1 cellular context compared by ENCODE assay signal in the genomic region with DNA sequence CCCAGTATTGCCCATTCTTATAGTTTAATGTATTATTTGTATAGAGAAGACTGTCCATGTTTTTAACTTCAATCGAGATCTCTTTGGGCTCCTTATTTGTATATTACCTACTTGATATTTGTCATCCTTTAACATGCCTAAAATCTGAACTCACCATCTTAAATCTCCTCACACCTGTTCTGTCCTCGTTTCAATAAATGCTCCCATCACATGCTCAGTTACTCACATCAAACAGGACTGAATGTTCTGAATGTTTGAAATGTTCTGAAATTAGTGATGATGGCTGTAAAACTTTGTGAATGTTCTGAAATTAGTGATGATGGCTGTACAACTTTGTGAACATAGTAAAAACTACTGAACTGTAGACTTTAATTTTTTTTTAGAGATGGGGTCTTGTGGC.
TF ChIP-seq lines count a peak whose summit lies in the region.

No MANE protein-coding gene starts in this region.

TF ChIP-seq in A549, 52 proteins besides CTCF, POLR2A, EP300 and RAD21 (continued from another document):
- TF ChIP-seq, protein P1, sequence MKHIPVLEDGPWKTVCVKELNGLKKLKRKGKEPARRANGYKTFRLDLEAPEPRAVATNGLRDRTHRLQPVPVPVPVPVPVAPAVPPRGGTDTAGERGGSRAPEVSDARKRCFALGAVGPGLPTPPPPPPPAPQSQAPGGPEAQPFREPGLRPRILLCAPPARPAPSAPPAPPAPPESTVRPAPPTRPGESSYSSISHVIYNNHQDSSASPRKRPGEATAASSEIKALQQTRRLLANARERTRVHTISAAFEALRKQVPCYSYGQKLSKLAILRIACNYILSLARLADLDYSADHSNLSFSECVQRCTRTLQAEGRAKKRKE (CRISPR knock-in tag; IDR thresholded peaks at IDR 0.05; ENCODE audit: low read depth): no peak
- TF ChIP-seq ZC3H11A (IDR thresholded peaks at IDR 0.05): no peak
- TF ChIP-seq, protein P2, sequence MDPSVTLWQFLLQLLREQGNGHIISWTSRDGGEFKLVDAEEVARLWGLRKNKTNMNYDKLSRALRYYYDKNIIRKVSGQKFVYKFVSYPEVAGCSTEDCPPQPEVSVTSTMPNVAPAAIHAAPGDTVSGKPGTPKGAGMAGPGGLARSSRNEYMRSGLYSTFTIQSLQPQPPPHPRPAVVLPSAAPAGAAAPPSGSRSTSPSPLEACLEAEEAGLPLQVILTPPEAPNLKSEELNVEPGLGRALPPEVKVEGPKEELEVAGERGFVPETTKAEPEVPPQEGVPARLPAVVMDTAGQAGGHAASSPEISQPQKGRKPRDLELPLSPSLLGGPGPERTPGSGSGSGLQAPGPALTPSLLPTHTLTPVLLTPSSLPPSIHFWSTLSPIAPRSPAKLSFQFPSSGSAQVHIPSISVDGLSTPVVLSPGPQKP (IDR thresholded peaks at IDR 0.05; ENCODE audit: low read depth, low read length): no peak
TF ChIP-seq in A549: peak in this region for 0.
